ENCODE assay signal across 8 cellular contexts in the genomic region with DNA sequence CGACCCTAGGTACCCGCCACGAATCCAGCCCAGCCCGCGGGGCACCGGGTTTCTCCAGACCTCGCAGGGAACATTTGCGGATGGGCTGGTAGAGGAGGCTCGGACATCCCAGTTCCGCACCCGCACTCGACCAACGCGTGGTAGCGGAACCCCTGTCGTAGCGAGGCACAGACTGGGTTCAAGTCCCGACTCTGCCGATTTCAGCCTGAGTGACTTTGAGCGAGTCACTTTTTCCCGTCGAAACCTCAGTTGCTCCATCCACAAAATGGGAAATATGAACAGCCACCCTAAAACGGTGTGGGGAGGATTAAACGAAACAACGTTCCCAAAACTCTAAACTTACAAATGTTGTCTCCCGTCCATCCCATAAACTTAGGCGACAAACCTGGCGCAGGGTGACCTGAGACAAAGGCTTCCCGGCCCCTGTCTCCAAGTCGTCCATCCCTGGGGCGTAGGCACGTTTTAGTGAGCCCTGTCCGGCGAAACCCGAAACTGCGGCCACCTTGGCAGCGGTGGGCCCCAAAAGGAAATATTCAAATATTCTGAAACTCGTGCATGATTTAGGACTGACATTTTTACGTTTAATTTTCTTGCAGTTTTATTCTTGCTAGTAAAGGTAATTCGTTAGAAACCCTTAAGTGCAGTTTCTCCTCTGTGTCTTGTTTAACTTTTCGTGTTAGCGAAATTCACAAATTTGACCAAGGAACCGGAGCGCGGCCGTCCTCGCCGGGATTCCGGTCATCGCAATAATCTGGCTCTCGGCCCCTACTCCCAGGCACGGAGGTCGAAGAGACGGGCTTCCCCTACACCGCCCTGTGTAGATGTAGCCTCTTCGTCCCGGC. TPM values are rescaled to one million over a fixed set of nuclear protein-coding genes. Genes with fewer than 3 reads are reported as not detected.
A peak's percentile ranks its signal among the peaks of the same experiment; 100 is the strongest.
DNase-seq lines count a peak whose midpoint lies in the region; ATAC-seq and TF ChIP-seq lines count a peak whose summit lies in the region.

No MANE protein-coding gene starts in this region.

- H3K36me3 ChIP-seq in esophagus squamous epithelium (peaks cover 0 to 9% (median 0%) of the 10 kb centered on the region in 3 donors), osteoblast (ENCODE audit: insufficient read depth, low read length) (peaks cover 5% of the 10 kb centered on the region)

- peak; percentile 79 for DNase-seq in Right ventricle myocardium inferior (ENCODE audit: missing footprints)
- DNase-seq in cardiac septum (ENCODE audit: low spot score) = no peak
- peak; percentile 53 for DNase-seq in activated CD4-positive, alpha-beta T cell treated with anti-CD3 and anti-CD28 coated beads for 48 hours
- DNase-seq in esophagus squamous epithelium (lab: John Stamatoyannopoulos, UW) = no peak
- DNase-seq in osteoblast (ENCODE audit: insufficient read length, low spot score, missing footprints) = peak; percentile 86
- DNase-seq in SW 1271 (lab: John Stamatoyannopoulos, UW) = no peak
- no peak for DNase-seq in NCI-H2227 treated with DMSO at 0.1 percent for 48 hours (lab: John Stamatoyannopoulos, UW)

- no peaks in the 10 kb centered on the region for H3K9me3 ChIP-seq in esophagus squamous epithelium
- no peaks in the 10 kb centered on the region for H3K9me3 ChIP-seq in osteoblast (ENCODE audit: low read depth, low read length)

- intact Hi-C loops in Right ventricle myocardium inferior (cut with DNase I) = loop anchor here (2.0 to 5.0 kb wide), 2 partner anchors 26 to 44 kb away; a partner anchor contains a TSS
- intact Hi-C loops in cardiac septum (cut with DNase I) = loop anchor here (2.0 to 5.0 kb wide), 2 partner anchors 48 to 169 kb away; a partner anchor contains a TSS
- intact Hi-C loops in esophagus squamous epithelium (cut with DNase I) = no loop called here

- H3K4me2 ChIP-seq in osteoblast (ENCODE audit: insufficient read depth, low read length) = peak overlapping the region; percentile 98

- peaks cover 21% of the 10 kb centered on the region for H4K20me1 ChIP-seq in osteoblast (ENCODE audit: insufficient read depth, low read length)

- ATAC-seq in Right ventricle myocardium inferior = no peak
- no peak for ATAC-seq in GM21360 (IDR thresholded peaks at IDR 0.05; ENCODE audit: unreplicated experiment)

- peak overlapping the region; percentile 91 for H2AFZ ChIP-seq in osteoblast (ENCODE audit: low read length)

- H3K27ac ChIP-seq in esophagus squamous epithelium (peak overlapping the region; percentile 96 to 98 (median 96)), osteoblast (ENCODE audit: low read depth, low read length) (peak overlapping the region; percentile 83)

- TF ChIP-seq CTCF in esophagus squamous epithelium (IDR thresholded peaks at IDR 0.05) = no peak
- TF ChIP-seq CTCF in osteoblast (IDR thresholded peaks at IDR 0.05; ENCODE audit: extremely low read depth, low read depth, low read length) = no peak

- peaks cover 28% of the 10 kb centered on the region for H3K79me2 ChIP-seq in osteoblast (ENCODE audit: insufficient read depth, low read length)

- H3K27me3 ChIP-seq in esophagus squamous epithelium (no peaks in the 10 kb centered on the region), osteoblast (ENCODE audit: insufficient read depth, low read length) (no peaks in the 10 kb centered on the region)

- TF ChIP-seq POLR2A in esophagus squamous epithelium (IDR thresholded peaks at IDR 0.05) = no peak

- H3K4me1 ChIP-seq in esophagus squamous epithelium (peaks cover 10 to 78% (median 28%) of the 10 kb centered on the region in 3 donors), osteoblast (ENCODE audit: insufficient read depth, low read length) (peaks cover 44% of the 10 kb centered on the region)

- WGBS in esophagus squamous epithelium, 2 donors = 0 to 3% methylated on average over 35 to 37 of the region's 57 CpGs

- H3K4me3 ChIP-seq in esophagus squamous epithelium = peak overlapping the region; percentile 76 to 94 (median 90)
- peak overlapping the region; percentile 91 for H3K4me3 ChIP-seq in osteoblast (ENCODE audit: insufficient read depth, low read length)

RNA-seq across cellular contexts. Expression of a gene that starts 2.0 kb away (rescaled TPM):
- total RNA-seq in Right ventricle myocardium inferior (71.1 TPM), cardiac septum (92.2 TPM), esophagus squamous epithelium (10 to 100 TPM; 30.6 to 79.7 (median 35.1) TPM), osteoblast (33.3 and 44.2 TPM in 2 replicates)

RNA-seq across cellular contexts. Expression of a gene that starts 27.0 kb away (rescaled TPM):
- total RNA-seq in Right ventricle myocardium inferior = 84.7 TPM
- 67.1 TPM for total RNA-seq in cardiac septum
- total RNA-seq in esophagus squamous epithelium = 1 to 10 TPM; 4.9 to 8.3 (median 7.8) TPM
- total RNA-seq in osteoblast = 3.5 and 3.6 TPM in 2 replicates

RNA-seq across cellular contexts. Expression of a gene that starts 28.4 kb away (rescaled TPM):
- total RNA-seq in Right ventricle myocardium inferior = 0.51 TPM
- 2.3 TPM for total RNA-seq in cardiac septum
- total RNA-seq in esophagus squamous epithelium = 1 to 10 TPM; 1.8 to 3.2 (median 2.8) TPM
- 1.2 and 2.2 TPM in 2 replicates for total RNA-seq in osteoblast

RNA-seq across cellular contexts. Expression of a gene that starts 45.0 kb away (rescaled TPM):
- total RNA-seq in Right ventricle myocardium inferior (24.4 TPM), cardiac septum (29.3 TPM), esophagus squamous epithelium (10 to 100 TPM in 1 of 4 donors, 1 to 10 TPM in 3; 2.5 to 11.8 (median 3.4) TPM), osteoblast (3.3 and 5.0 TPM in 2 replicates)

RNA-seq across cellular contexts. Expression of a gene that starts 49.4 kb away (rescaled TPM):
- total RNA-seq in Right ventricle myocardium inferior = 175 TPM
- 141 TPM for total RNA-seq in cardiac septum
- 100 to 1,000 TPM; 128 to 177 (median 145) TPM for total RNA-seq in esophagus squamous epithelium
- 235 and 267 TPM in 2 replicates for total RNA-seq in osteoblast

Comparison
In these comparisons a context has a peak if more than half of its experiments do, and no peak if none do; other contexts are left out.
1. DNase-seq: peak in Right ventricle myocardium inferior (single experiment), activated CD4-positive, alpha-beta T cell treated with anti-CD3 and anti-CD28 coated beads for 48 hours (single experiment) and osteoblast (single experiment); none in cardiac septum (single experiment), esophagus squamous epithelium (single experiment), SW 1271 (0 of 2) and NCI-H2227 treated with DMSO at 0.1 percent for 48 hours (single experiment).